ENCODE assay signal across 1 cellular context in the genomic region with DNA sequence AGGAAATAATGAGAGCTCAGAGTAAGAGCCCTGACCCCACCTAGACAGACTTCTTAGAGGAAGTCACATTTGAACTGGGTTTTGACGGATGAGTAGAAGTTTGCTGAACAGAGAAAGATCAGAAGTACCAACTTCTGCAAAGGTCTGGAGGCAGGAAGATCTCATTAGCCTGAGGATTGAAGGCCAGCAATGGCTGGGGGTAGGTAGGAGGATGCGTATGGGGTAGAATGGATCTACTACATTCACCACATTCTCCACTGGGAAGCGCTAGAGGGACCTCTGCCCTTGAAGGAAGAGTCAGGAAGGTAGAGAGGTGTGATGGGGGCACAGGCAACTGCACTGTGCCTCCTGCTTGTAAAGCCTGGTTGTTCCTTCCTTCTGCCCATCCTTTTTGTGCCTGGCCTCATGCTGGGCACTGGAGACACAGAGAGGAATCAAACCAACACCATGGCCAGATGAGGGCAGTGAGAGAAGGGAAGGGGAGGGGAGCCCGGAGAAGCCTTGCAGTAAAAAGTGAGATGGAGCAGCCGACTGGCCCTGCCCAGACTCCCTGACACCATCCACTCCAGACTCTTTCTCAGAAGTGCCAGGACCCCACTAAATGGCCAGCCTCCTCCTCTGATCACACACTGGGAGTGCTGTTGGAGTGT.
TF ChIP-seq lines count a peak whose summit lies in the region.

No MANE protein-coding gene starts in this region.

TF ChIP-seq in K562, 482 proteins besides CTCF, POLR2A, EP300 and RAD21 (continued from another document):
- TF ChIP-seq, protein P1, sequence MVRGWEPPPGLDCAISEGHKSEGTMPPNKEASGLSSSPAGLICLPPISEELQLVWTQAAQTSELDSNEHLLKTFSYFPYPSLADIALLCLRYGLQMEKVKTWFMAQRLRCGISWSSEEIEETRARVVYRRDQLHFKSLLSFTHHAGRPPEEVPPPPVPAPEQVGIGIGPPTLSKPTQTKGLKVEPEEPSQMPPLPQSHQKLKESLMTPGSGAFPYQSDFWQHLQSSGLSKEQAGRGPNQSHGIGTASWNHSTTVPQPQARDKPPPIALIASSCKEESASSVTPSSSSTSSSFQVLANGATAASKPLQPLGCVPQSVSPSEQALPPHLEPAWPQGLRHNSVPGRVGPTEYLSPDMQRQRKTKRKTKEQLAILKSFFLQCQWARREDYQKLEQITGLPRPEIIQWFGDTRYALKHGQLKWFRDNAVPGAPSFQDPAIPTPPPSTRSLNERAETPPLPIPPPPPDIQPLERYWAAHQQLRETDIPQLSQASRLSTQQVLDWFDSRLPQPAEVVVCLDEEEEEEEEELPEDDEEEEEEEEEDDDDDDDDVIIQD (CRISPR knock-in tag; IDR thresholded peaks at IDR 0.05) = no peak
- 0 out of 4 replicates have a peak, but pooled peaks of 1 of the 2 experiments have one; percentile 12 for TF ChIP-seq NRF1 (conservative IDR thresholded peaks at IDR 0.05 in 1 of 2, IDR thresholded peaks at IDR 0.05 in 1 of 2)
- 0 out of 2 replicates have a peak, but pooled peaks have one; percentile 22 for TF ChIP-seq CTBP1 (IDR thresholded peaks at IDR 0.05; ENCODE audit: borderline replicate concordance)
- no peak for TF ChIP-seq PCBP2 (IDR thresholded peaks at IDR 0.05; ENCODE audit: low read depth, low read length, poor library complexity, severe bottlenecking)
- no peak for TF ChIP-seq ZNF263 (CRISPR knock-in tag; IDR thresholded peaks at IDR 0.05; ENCODE audit: borderline replicate concordance)
- no peak for TF ChIP-seq ZNF23 (CRISPR knock-in tag; IDR thresholded peaks at IDR 0.05)
- no peak for TF ChIP-seq ZKSCAN1 (IDR thresholded peaks at IDR 0.05; ENCODE audit: low read depth, low read length)
- no peak for TF ChIP-seq JUN (IDR thresholded peaks at IDR 0.05; ENCODE audit: borderline replicate concordance, low read depth, low read length)
- TF ChIP-seq JUN (CRISPR knock-in tag; IDR thresholded peaks at IDR 0.05; ENCODE audit: borderline replicate concordance) = no peak
- TF ChIP-seq REST (CRISPR knock-in tag; IDR thresholded peaks at IDR 0.05; ENCODE audit: low read depth) = no peak
- TF ChIP-seq STAT5A (IDR thresholded peaks at IDR 0.05; ENCODE audit: borderline replicate concordance, low read length) = no peak
- no peak for TF ChIP-seq ETV5 (CRISPR knock-in tag; IDR thresholded peaks at IDR 0.05; ENCODE audit: low read depth)
- no peak for TF ChIP-seq SMAD2 (IDR thresholded peaks at IDR 0.05; ENCODE audit: low read depth, low read length)
- no peak for TF ChIP-seq CBFA2T2 (conservative IDR thresholded peaks at IDR 0.05)
- TF ChIP-seq, protein P2, sequence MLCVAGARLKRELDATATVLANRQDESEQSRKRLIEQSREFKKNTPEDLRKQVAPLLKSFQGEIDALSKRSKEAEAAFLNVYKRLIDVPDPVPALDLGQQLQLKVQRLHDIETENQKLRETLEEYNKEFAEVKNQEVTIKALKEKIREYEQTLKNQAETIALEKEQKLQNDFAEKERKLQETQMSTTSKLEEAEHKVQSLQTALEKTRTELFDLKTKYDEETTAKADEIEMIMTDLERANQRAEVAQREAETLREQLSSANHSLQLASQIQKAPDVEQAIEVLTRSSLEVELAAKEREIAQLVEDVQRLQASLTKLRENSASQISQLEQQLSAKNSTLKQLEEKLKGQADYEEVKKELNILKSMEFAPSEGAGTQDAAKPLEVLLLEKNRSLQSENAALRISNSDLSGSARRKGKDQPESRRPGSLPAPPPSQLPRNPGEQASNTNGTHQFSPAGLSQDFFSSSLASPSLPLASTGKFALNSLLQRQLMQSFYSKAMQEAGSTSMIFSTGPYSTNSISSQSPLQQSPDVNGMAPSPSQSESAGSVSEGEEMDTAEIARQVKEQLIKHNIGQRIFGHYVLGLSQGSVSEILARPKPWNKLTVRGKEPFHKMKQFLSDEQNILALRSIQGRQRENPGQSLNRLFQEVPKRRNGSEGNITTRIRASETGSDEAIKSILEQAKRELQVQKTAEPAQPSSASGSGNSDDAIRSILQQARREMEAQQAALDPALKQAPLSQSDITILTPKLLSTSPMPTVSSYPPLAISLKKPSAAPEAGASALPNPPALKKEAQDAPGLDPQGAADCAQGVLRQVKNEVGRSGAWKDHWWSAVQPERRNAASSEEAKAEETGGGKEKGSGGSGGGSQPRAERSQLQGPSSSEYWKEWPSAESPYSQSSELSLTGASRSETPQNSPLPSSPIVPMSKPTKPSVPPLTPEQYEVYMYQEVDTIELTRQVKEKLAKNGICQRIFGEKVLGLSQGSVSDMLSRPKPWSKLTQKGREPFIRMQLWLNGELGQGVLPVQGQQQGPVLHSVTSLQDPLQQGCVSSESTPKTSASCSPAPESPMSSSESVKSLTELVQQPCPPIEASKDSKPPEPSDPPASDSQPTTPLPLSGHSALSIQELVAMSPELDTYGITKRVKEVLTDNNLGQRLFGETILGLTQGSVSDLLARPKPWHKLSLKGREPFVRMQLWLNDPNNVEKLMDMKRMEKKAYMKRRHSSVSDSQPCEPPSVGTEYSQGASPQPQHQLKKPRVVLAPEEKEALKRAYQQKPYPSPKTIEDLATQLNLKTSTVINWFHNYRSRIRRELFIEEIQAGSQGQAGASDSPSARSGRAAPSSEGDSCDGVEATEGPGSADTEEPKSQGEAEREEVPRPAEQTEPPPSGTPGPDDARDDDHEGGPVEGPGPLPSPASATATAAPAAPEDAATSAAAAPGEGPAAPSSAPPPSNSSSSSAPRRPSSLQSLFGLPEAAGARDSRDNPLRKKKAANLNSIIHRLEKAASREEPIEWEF (CRISPR knock-in tag; IDR thresholded peaks at IDR 0.05) = no peak
- no peak for TF ChIP-seq ZBTB7A (IDR thresholded peaks at IDR 0.05; ENCODE audit: borderline replicate concordance, control insufficient read depth, low read depth, low read length)
- no peak for TF ChIP-seq KLF13 (tag; IDR thresholded peaks at IDR 0.05; ENCODE audit: borderline replicate concordance, low read depth)
- TF ChIP-seq, protein P3, sequence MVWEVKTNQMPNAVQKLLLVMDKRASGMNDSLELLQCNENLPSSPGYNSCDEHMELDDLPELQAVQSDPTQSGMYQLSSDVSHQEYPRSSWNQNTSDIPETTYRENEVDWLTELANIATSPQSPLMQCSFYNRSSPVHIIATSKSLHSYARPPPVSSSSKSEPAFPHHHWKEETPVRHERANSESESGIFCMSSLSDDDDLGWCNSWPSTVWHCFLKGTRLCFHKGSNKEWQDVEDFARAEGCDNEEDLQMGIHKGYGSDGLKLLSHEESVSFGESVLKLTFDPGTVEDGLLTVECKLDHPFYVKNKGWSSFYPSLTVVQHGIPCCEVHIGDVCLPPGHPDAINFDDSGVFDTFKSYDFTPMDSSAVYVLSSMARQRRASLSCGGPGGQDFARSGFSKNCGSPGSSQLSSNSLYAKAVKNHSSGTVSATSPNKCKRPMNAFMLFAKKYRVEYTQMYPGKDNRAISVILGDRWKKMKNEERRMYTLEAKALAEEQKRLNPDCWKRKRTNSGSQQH (CRISPR knock-in tag; IDR thresholded peaks at IDR 0.05) = no peak
- no peak for TF ChIP-seq NFIC (IDR thresholded peaks at IDR 0.05)
- no peak for TF ChIP-seq NFE2 (IDR thresholded peaks at IDR 0.05; ENCODE audit: low read depth)
- TF ChIP-seq NFE2L1 (tag; IDR thresholded peaks at IDR 0.05; ENCODE audit: borderline replicate concordance, low read depth) = no peak
